12 cellular contexts compared by ENCODE assay signal in the genomic region with DNA sequence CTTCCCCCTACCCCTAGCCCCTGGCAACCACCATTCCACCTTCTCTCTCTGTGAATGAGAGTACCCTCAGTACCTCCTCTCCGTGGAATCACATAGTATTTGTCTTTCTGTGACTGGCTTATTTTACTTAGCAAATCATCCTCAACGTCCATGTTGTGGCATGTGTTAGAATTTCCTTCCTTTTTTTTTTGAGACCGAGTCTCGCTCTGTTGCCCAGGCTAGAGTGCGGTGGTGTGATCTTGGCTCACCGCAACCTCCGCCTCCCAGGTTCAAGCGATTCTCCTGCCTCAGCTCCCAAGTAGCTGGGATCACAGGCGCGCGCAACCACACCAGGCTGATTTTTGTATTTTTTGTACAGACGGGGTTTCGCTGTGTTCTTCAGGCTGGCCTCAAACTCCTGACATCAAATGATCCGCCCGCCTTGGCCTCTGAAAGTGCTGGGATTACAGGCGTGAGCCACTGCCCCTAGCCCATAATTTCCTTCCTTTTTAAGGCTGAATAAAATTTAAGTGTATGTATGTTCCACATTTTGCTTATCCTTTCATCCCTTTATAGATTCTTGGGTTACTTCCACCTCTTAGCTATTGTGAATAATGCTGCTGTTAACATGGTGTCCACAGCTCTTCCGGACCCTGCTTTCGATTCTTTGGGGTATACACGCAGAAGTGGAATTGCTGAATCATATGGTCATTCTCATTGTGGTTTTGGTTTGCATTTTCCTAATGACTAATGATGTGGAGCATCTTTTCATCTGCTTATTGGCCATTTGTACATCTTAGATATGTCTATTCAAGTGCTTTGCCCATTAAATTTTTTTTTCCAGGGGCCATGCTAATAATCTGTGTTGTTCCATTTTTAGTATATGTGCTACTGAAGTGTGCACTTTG. TPM values are rescaled to one million over a fixed set of nuclear protein-coding genes. Genes with fewer than 3 reads are reported as not detected.
DNase-seq lines count a peak whose midpoint lies in the region; ATAC-seq, FAIRE-seq and TF ChIP-seq lines count a peak whose summit lies in the region.
"Had no signal": no experiment of that assay in that cellular context is flagged by ENCODE, and none has a peak within 500 bp of the region (broad histone marks: within the 10 kb centered on the region; RNA-seq: fewer than 3 reads in every experiment).

No MANE protein-coding gene starts in this region.

- DNase-seq in GM12892 (ENCODE audit: insufficient read length) = no peak
- peak; percentile 28 for DNase-seq in hepatic stellate cell (ENCODE audit: low spot score)
- DNase-seq in activated naive CD4-positive, alpha-beta T cell treated with anti-CD3 and anti-CD28 coated beads, Interleukin-2, amount 50 U/mL, for 16 hours = no peak
- no peak for DNase-seq in DMS79 treated with DMSO at 0.1 percent for 48 hours (lab: John Stamatoyannopoulos, UW)
- DNase-seq in erythroblast (lab: John Stamatoyannopoulos, UW) = no peak
- DNase-seq in SW 1271 (lab: John Stamatoyannopoulos, UW) = no peak
- DNase-seq: amygdala, hypothalamus, T-cell, thyroid gland had no signal

- peak overlapping the region in 3 of 4 donors; percentile 3 to 91 (median 44) for H3K4me3 Mint-ChIP-seq in IgD-negative memory B cell
- H3K4me3 Mint-ChIP-seq: T-cell had no signal

- FAIRE-seq in GM12892 (lab: Jason Lieb, UNC) = peak; percentile 94

- ATAC-seq in GM21717 (IDR thresholded peaks at IDR 0.05; ENCODE audit: unreplicated experiment) = peak; percentile 58
- ATAC-seq: T-cell had no signal

- peaks cover 8 to 12% (median 11%) of the 10 kb centered on the region in 3 donors for H3K4me1 Mint-ChIP-seq in IgD-negative memory B cell
- H3K4me1 Mint-ChIP-seq: T-cell had no signal

- peaks cover 10% of the 10 kb centered on the region for H3K36me3 Mint-ChIP-seq in IgD-negative memory B cell

- H3K27me3 Mint-ChIP-seq in IgD-negative memory B cell = no peaks in the 10 kb centered on the region
- H3K27me3 Mint-ChIP-seq: T-cell had no signal

- TF ChIP-seq POLR2A in GM12892 (IDR thresholded peaks at IDR 0.05; ENCODE audit: low read depth, low read length) = no peak
- no peak for TF ChIP-seq POLR2A in erythroblast (IDR thresholded peaks at IDR 0.05; ENCODE audit: low read length)

- peak overlapping the region in 2 of 3 donors; percentile 34 to 62 for H3K27ac Mint-ChIP-seq in IgD-negative memory B cell
- H3K27ac Mint-ChIP-seq: T-cell had no signal

- H3K9me3 Mint-ChIP-seq in IgD-negative memory B cell = no peaks in the 10 kb centered on the region
- H3K9me3 Mint-ChIP-seq: T-cell had no signal

RNA-seq across cellular contexts. Expression of a gene that starts 32.3 kb away (rescaled TPM):
- polyA plus RNA-seq in GM12892 (2012; ENCODE audit: missing spikeins) = 1.9 TPM
- polyA plus RNA-seq in IgD-negative memory B cell = 0.63 TPM

RNA-seq across cellular contexts. Expression of a gene that starts 32.3 kb away (rescaled TPM):
- 538 TPM for polyA plus RNA-seq in GM12892 (2012; ENCODE audit: missing spikeins)
- polyA plus RNA-seq in IgD-negative memory B cell = 304 TPM

RNA-seq across cellular contexts. Expression of a gene that starts 53.2 kb away (rescaled TPM):
- polyA plus RNA-seq in GM12892 (2012; ENCODE audit: missing spikeins) = 1.5 TPM
- polyA plus RNA-seq in IgD-negative memory B cell = not detected
